ENCODE assay signal across 16 cellular contexts in the genomic region with DNA sequence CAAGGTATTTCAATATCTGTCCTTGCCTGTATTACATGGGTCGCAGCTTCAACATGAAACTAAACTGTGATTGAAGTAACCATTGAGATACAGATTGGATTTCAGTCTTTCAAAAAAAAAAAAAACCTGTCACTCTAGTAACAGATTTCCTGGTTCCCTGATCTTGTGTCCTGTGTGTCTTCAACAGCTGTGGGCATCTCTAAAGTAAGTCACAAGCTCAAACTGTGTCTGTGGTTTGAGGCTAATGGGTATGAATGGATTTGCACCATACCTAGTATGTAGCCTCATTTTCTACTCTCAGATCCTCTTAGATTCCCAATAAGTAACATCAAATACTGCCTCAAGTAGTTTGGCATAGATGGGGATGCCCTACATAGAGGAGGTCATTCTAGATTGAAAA.
DNase-seq lines count a peak whose midpoint lies in the region; ATAC-seq and TF ChIP-seq lines count a peak whose summit lies in the region.
"Had no signal": no experiment of that assay in that cellular context is flagged by ENCODE, and none has a peak within 500 bp of the region (broad histone marks: within the 10 kb centered on the region; RNA-seq: fewer than 3 reads in every experiment).

No MANE protein-coding gene starts in this region.

- intact Hi-C loops in ascending aorta (cut with DNase I), result no loop called here
- intact Hi-C loops in dorsolateral prefrontal cortex (cut with DNase I), result no loop called here

- peaks cover 35 to 81% (median 57%) of the 10 kb centered on the region in 4 donors for H3K4me1 Mint-ChIP-seq in CD4-positive, CD25-positive, alpha-beta regulatory T cell

- TF ChIP-seq CTCF in ascending aorta (IDR thresholded peaks at IDR 0.05), result no peak
- TF ChIP-seq CTCF in suprapubic skin (IDR thresholded peaks at IDR 0.05), result no peak
- no peak for TF ChIP-seq CTCF in dorsolateral prefrontal cortex (IDR thresholded peaks at IDR 0.05 in 54 of 56, conservative IDR thresholded peaks at IDR 0.05 in 2 of 56; ENCODE audit: low read depth in 1 of 56, partially characterized antibody in 56 of 56)

- H3K27me3 Mint-ChIP-seq in CD4-positive, CD25-positive, alpha-beta regulatory T cell, result no peaks in the 10 kb centered on the region
- H3K27me3 Mint-ChIP-seq: dendritic cell treated with granulocyte-macrophage colony-stimulating factor and Interleukin-4, amounts not matched to agents 40 ng/mL and 50 ng/mL, for 4 days had no signal

- no peaks in the 10 kb centered on the region for H3K9me3 ChIP-seq in CD4-positive, CD25-positive, alpha-beta regulatory T cell (ENCODE audit: control insufficient read depth in 2 of 2, low read length in 2 of 2)
- H3K9me3 ChIP-seq in ascending aorta (no peaks in the 10 kb centered on the region), suprapubic skin (no peaks in the 10 kb centered on the region)
- H3K9me3 ChIP-seq: esophagus squamous epithelium, mucosa of descending colon, thoracic aorta had no signal

- TF ChIP-seq EP300 in suprapubic skin (IDR thresholded peaks at IDR 0.05), result no peak

- no peak for DNase-seq in CD4-positive, CD25-positive, alpha-beta regulatory T cell
- DNase-seq in ascending aorta (ENCODE audit: low spot score in 2 of 2), result no peak
- DNase-seq in suprapubic skin (ENCODE audit: low spot score in 2 of 2), result no peak
- no peak for DNase-seq in dorsolateral prefrontal cortex
- no peak for DNase-seq in C1 segment of cervical spinal cord (lab: John Stamatoyannopoulos, UW)
- DNase-seq: DMS153; esophagus squamous epithelium; mucosa of descending colon; NCI-H1694 treated with DMSO at 0.1 percent for 48 hours; NCI-H69; stimulated activated CD4-positive, alpha-beta T cell treated with anti-CD3 and anti-CD28 coated beads, Interleukin-12 subunit alpha, Interleukin-12 subunit beta, amount 100 ng/mL, for 4 hours had no signal

- H3K36me3 ChIP-seq in CD4-positive, CD25-positive, alpha-beta regulatory T cell (ENCODE audit: control insufficient read depth, insufficient read depth, low read length), result no peaks in the 10 kb centered on the region
- no peaks in the 10 kb centered on the region for H3K36me3 ChIP-seq in ascending aorta
- H3K36me3 ChIP-seq in suprapubic skin, result no peaks in the 10 kb centered on the region
- H3K36me3 ChIP-seq: esophagus squamous epithelium, thoracic aorta had no signal

- no peaks in the 10 kb centered on the region for H3K36me3 Mint-ChIP-seq in CD4-positive, CD25-positive, alpha-beta regulatory T cell

- peak overlapping the region in 1 of 4 donors; percentile 84 for H3K4me3 Mint-ChIP-seq in CD4-positive, CD25-positive, alpha-beta regulatory T cell
- H3K4me3 Mint-ChIP-seq: dendritic cell treated with granulocyte-macrophage colony-stimulating factor and Interleukin-4, amounts not matched to agents 40 ng/mL and 50 ng/mL, for 4 days had no signal

- peak overlapping the region in 2 of 3 donors; percentile 88 to 95 for H3K27ac Mint-ChIP-seq in CD4-positive, CD25-positive, alpha-beta regulatory T cell
- H3K27ac Mint-ChIP-seq: dendritic cell treated with granulocyte-macrophage colony-stimulating factor and Interleukin-4, amounts not matched to agents 40 ng/mL and 50 ng/mL, for 4 days had no signal

- no peaks in the 10 kb centered on the region for H3K27me3 ChIP-seq in CD4-positive, CD25-positive, alpha-beta regulatory T cell (ENCODE audit: control insufficient read depth, insufficient read depth, low read length)
- H3K27me3 ChIP-seq in ascending aorta, result no peaks in the 10 kb centered on the region
- no peaks in the 10 kb centered on the region for H3K27me3 ChIP-seq in suprapubic skin
- no peaks in the 10 kb centered on the region for H3K27me3 ChIP-seq in dorsolateral prefrontal cortex
- H3K27me3 ChIP-seq: esophagus squamous epithelium had no signal

- peaks cover 36% of the 10 kb centered on the region for H3K4me1 ChIP-seq in CD4-positive, CD25-positive, alpha-beta regulatory T cell (ENCODE audit: control insufficient read depth, insufficient read depth, low read length, poor library complexity, severe bottlenecking)
- H3K4me1 ChIP-seq in ascending aorta (peaks cover 0 to 3% of the 10 kb centered on the region in 2 donors), suprapubic skin (no peaks in the 10 kb centered on the region)

- WGBS in suprapubic skin, result 95% methylated on average over 1 of the region's 1 CpG

- H3K9me3 Mint-ChIP-seq in CD4-positive, CD25-positive, alpha-beta regulatory T cell, result no peaks in the 10 kb centered on the region
- H3K9me3 Mint-ChIP-seq: dendritic cell treated with granulocyte-macrophage colony-stimulating factor and Interleukin-4, amounts not matched to agents 40 ng/mL and 50 ng/mL, for 4 days had no signal

- H3K4me3 ChIP-seq in CD4-positive, CD25-positive, alpha-beta regulatory T cell (ENCODE audit: low read depth, low read length), result no peak overlapping the region
- no peak overlapping the region for H3K4me3 ChIP-seq in ascending aorta
- H3K4me3 ChIP-seq in suprapubic skin, result no peak overlapping the region
- H3K4me3 ChIP-seq in dorsolateral prefrontal cortex, result no peak overlapping the region
- H3K4me3 ChIP-seq: esophagus squamous epithelium, mucosa of descending colon, thoracic aorta had no signal

- no peak for ATAC-seq in CD4-positive, CD25-positive, alpha-beta regulatory T cell (ENCODE audit: low read depth in 2 of 2)
- ATAC-seq in GM18868 (IDR thresholded peaks at IDR 0.05; ENCODE audit: unreplicated experiment), result peak; percentile 40
- ATAC-seq in HG02571 (IDR thresholded peaks at IDR 0.05; ENCODE audit: unreplicated experiment), result peak; percentile 19
- peak; percentile 21 for ATAC-seq in HG03460 (IDR thresholded peaks at IDR 0.05; ENCODE audit: unreplicated experiment)
- ATAC-seq: mucosa of descending colon had no signal

- peak overlapping the region; percentile 27 for H3K27ac ChIP-seq in CD4-positive, CD25-positive, alpha-beta regulatory T cell (ENCODE audit: insufficient read depth, low read length, poor library complexity, severe bottlenecking)
- H3K27ac ChIP-seq in ascending aorta, result no peak overlapping the region
- no peak overlapping the region for H3K27ac ChIP-seq in suprapubic skin
- H3K27ac ChIP-seq in dorsolateral prefrontal cortex, result no peak overlapping the region
- H3K27ac ChIP-seq: esophagus squamous epithelium, thoracic aorta had no signal

- no peak for TF ChIP-seq POLR2A in suprapubic skin (IDR thresholded peaks at IDR 0.05)

Comparison
In these comparisons a context has a peak if more than half of its experiments do, and no peak if none do; other contexts are left out.
1. ATAC-seq: peak in GM18868 (single experiment), HG02571 (single experiment) and HG03460 (single experiment); none in CD4-positive, CD25-positive, alpha-beta regulatory T cell (0 of 2).